In genomic region chr1:153669606-153670005, GRCh38 we compare ENCODE assay signal across 9 cellular contexts. TPM values are rescaled to one million over a fixed set of nuclear protein-coding genes. Genes with fewer than 3 reads are reported as not detected.
DNase-seq lines count a peak whose midpoint lies in the region; ATAC-seq and TF ChIP-seq lines count a peak whose summit lies in the region.
"Had no signal": no experiment of that assay in that cellular context is flagged by ENCODE, and none has a peak within 500 bp of the region (broad histone marks: within the 10 kb centered on the region; RNA-seq: fewer than 3 reads in every experiment).

No MANE protein-coding gene starts in this region.

- DNase-seq in A673 (ENCODE audit: low spot score) (no peak), HL-60 (ENCODE audit: low read depth in 1 of 2, low spot score in 1 of 2) (no peak), coronary artery (ENCODE audit: low spot score) (no peak), NCI-H2196 (lab: John Stamatoyannopoulos, UW; ENCODE audit: unreplicated experiment) (no peak), immature natural killer cell (no peak), ureter (ENCODE audit: low spot score) (no peak)
- no peak for DNase-seq in activated CD8-positive, alpha-beta memory T cell treated with anti-CD3 and anti-CD28 coated beads, Interleukin-2, amount 10 ng/mL, durations not matched to agents 7 days and 5 days
- DNase-seq: NCI-H1930 had no signal

- POLR2A ChIA-PET in A673 (lab: Charles Lee; ENCODE audit: low non-redundant PET): no interaction called here

- H3K4me3 ChIP-seq in A673 (ENCODE audit: low read depth, low read length, poor library complexity, severe bottlenecking) (peak overlapping the region; percentile 70), HL-60 (replicated peaks; ENCODE audit: insufficient read depth, low read length) (peak overlapping the region; percentile 97), coronary artery (peak overlapping the region; percentile 92), muscle layer of colon (ENCODE audit: low read depth in 1 of 2, low read length in 2 of 2) (peak overlapping the region in 1 of 2 donors; percentile 94)

- BruUV-seq in A673 (replicated peaks; lab: Mats Ljungman, UMichigan): no TSS peak

- no peak overlapping the region for H3K4me3 Mint-ChIP-seq in immature natural killer cell
- no peak overlapping the region for H3K4me3 Mint-ChIP-seq in activated CD8-positive, alpha-beta memory T cell treated with anti-CD3 and anti-CD28 coated beads, Interleukin-2, amount 10 ng/mL, durations not matched to agents 7 days and 5 days

- H3K27ac ChIP-seq in A673 (ENCODE audit: low read depth, low read length, poor library complexity, severe bottlenecking) (no peak overlapping the region), HL-60 (replicated peaks) (peak overlapping the region; percentile 88), coronary artery (peak overlapping the region in 1 of 2 donors; percentile 85), muscle layer of colon (ENCODE audit: low read depth, low read length) (no peak overlapping the region)

- H3K9me3 ChIP-seq in A673 (ENCODE audit: low read depth, low read length, poor library complexity, severe bottlenecking): no peaks in the 10 kb centered on the region
- H3K9me3 ChIP-seq in muscle layer of colon (ENCODE audit: low read length): no peaks in the 10 kb centered on the region

- peaks cover 0 to 6% (median 2%) of the 10 kb centered on the region in 3 donors for H3K27me3 Mint-ChIP-seq in immature natural killer cell (ENCODE audit: low read depth in 3 of 3)
- H3K27me3 Mint-ChIP-seq in activated CD8-positive, alpha-beta memory T cell treated with anti-CD3 and anti-CD28 coated beads, Interleukin-2, amount 10 ng/mL, durations not matched to agents 7 days and 5 days: no peaks in the 10 kb centered on the region

- H3K4me1 ChIP-seq in A673 (ENCODE audit: insufficient read depth, low read length, poor library complexity, severe bottlenecking) (peaks cover 8% of the 10 kb centered on the region), muscle layer of colon (ENCODE audit: insufficient read depth, low read length) (peaks cover 13% of the 10 kb centered on the region)

- peaks cover 22 to 32% (median 24%) of the 10 kb centered on the region in 3 donors for H3K36me3 Mint-ChIP-seq in immature natural killer cell
- peaks cover 52% of the 10 kb centered on the region for H3K36me3 Mint-ChIP-seq in activated CD8-positive, alpha-beta memory T cell treated with anti-CD3 and anti-CD28 coated beads, Interleukin-2, amount 10 ng/mL, durations not matched to agents 7 days and 5 days

- TF ChIP-seq CTCF in A673 (conservative IDR thresholded peaks at IDR 0.05; ENCODE audit: low read depth, low read length) (no peak), HL-60 (IDR thresholded peaks at IDR 0.05; ENCODE audit: insufficient read depth, low read length) (no peak), coronary artery (IDR thresholded peaks at IDR 0.05) (no peak)

- peaks cover 53% of the 10 kb centered on the region for H3K36me3 ChIP-seq in A673 (ENCODE audit: insufficient read depth, low read length, poor library complexity, severe bottlenecking)
- peaks cover 43% of the 10 kb centered on the region for H3K36me3 ChIP-seq in muscle layer of colon (ENCODE audit: insufficient read depth, low read length)

- peak overlapping the region; percentile 99 for H3K9ac ChIP-seq in muscle layer of colon (ENCODE audit: low read length)

- H3K27me3 ChIP-seq in A673 (replicated peaks; ENCODE audit: insufficient read depth, low read depth, low read length, poor library complexity) (no peaks in the 10 kb centered on the region), HL-60 (ENCODE audit: insufficient read depth, poor library complexity, severe bottlenecking) (no peaks in the 10 kb centered on the region), muscle layer of colon (ENCODE audit: control insufficient read depth in 1 of 2, insufficient read depth in 2 of 2, low read length in 2 of 2) (no peaks in the 10 kb centered on the region)

- CTCF ChIA-PET in A673 (lab: Charles Lee): no interaction called here
- CTCF ChIA-PET in activated CD8-positive, alpha-beta memory T cell treated with anti-CD3 and anti-CD28 coated beads, Interleukin-2, amount 10 ng/mL, durations not matched to agents 7 days and 5 days (lab: Charles Lee): interaction anchor here (3.5 kb wide), 1 partner anchor 11 kb away, joined by 13 read pairs; the partner anchor contains the start of gene SNAPIN

- ATAC-seq in activated CD8-positive, alpha-beta memory T cell treated with anti-CD3 and anti-CD28 coated beads, Interleukin-2, amount 10 ng/mL, durations not matched to agents 7 days and 5 days: no peak

- no peaks in the 10 kb centered on the region for H3K9me3 Mint-ChIP-seq in immature natural killer cell
- H3K9me3 Mint-ChIP-seq in activated CD8-positive, alpha-beta memory T cell treated with anti-CD3 and anti-CD28 coated beads, Interleukin-2, amount 10 ng/mL, durations not matched to agents 7 days and 5 days (ENCODE audit: low read depth): no peaks in the 10 kb centered on the region

- peak overlapping the region in 3 of 6 donors; percentile 35 to 62 (median 61) for H3K27ac Mint-ChIP-seq in immature natural killer cell
- no peak overlapping the region for H3K27ac Mint-ChIP-seq in activated CD8-positive, alpha-beta memory T cell treated with anti-CD3 and anti-CD28 coated beads, Interleukin-2, amount 10 ng/mL, durations not matched to agents 7 days and 5 days

- intact Hi-C loops in A673 (cut with micrococcal nuclease; ENCODE audit: unreplicated experiment): loop anchor here (2.0 to 5.0 kb wide), 3 partner anchors 157 to 317 kb away; partner anchors contain the start of genes RAB13 and SLC39A1

- peaks cover 17 to 23% of the 10 kb centered on the region in 2 donors for H3K4me1 Mint-ChIP-seq in immature natural killer cell
- H3K4me1 Mint-ChIP-seq in activated CD8-positive, alpha-beta memory T cell treated with anti-CD3 and anti-CD28 coated beads, Interleukin-2, amount 10 ng/mL, durations not matched to agents 7 days and 5 days: peaks cover 34% of the 10 kb centered on the region

RNA-seq across cellular contexts. Expression of gene ILF2, which starts 1.2 kb away (rescaled TPM):
- 391 and 420 TPM in 2 replicates for total RNA-seq in A673 (2021)
- polyA plus RNA-seq in immature natural killer cell: 100 to 1,000 TPM; 162 to 221 (median 164) TPM
- total RNA-seq in ureter: 131 TPM
- total RNA-seq in activated CD8-positive, alpha-beta memory T cell treated with anti-CD3 and anti-CD28 coated beads, Interleukin-2, amount 10 ng/mL, durations not matched to agents 7 days and 5 days: 100 to 1,000 TPM; 193 to 260 TPM

RNA-seq across cellular contexts. Expression of gene NPR1, which starts 8.9 kb away (rescaled TPM):
- 0.87 and 1.1 TPM in 2 replicates for total RNA-seq in A673 (2021)
- polyA plus RNA-seq in immature natural killer cell: not detected
- total RNA-seq in ureter: 21.0 TPM
- total RNA-seq in activated CD8-positive, alpha-beta memory T cell treated with anti-CD3 and anti-CD28 coated beads, Interleukin-2, amount 10 ng/mL, durations not matched to agents 7 days and 5 days: under 1 TPM in 1 of 2 experiments, not detected in 1; 0.05 TPM

RNA-seq across cellular contexts. Expression of gene SNAPIN, which starts 11.1 kb away (rescaled TPM):
- total RNA-seq in A673 (2021) (47.4 and 55.9 TPM in 2 replicates), ureter (37.3 TPM)
- polyA plus RNA-seq in immature natural killer cell: 100 to 1,000 TPM in 1 of 3 donors, 10 to 100 TPM in 2; 95.8 to 106 (median 96.0) TPM
- total RNA-seq in activated CD8-positive, alpha-beta memory T cell treated with anti-CD3 and anti-CD28 coated beads, Interleukin-2, amount 10 ng/mL, durations not matched to agents 7 days and 5 days: 10 to 100 TPM; 30.7 to 34.2 TPM

RNA-seq across cellular contexts. Expression of gene CHTOP, which starts 35.7 kb away (rescaled TPM):
- 99.8 and 101 TPM in 2 replicates for total RNA-seq in A673 (2021)
- polyA plus RNA-seq in immature natural killer cell: 10 to 100 TPM; 37.5 to 70.8 (median 63.1) TPM
- 91.7 TPM for total RNA-seq in ureter
- total RNA-seq in activated CD8-positive, alpha-beta memory T cell treated with anti-CD3 and anti-CD28 coated beads, Interleukin-2, amount 10 ng/mL, durations not matched to agents 7 days and 5 days: 10 to 100 TPM; 83.8 to 89.1 TPM

RNA-seq across cellular contexts. Expression of gene S100A1, which starts 41.4 kb away (rescaled TPM):
- total RNA-seq in A673 (2021) (0.72 TPM in 1 of 2 replicates, not detected in the other), ureter (not detected)
- polyA plus RNA-seq in immature natural killer cell: not detected
- not detected for total RNA-seq in activated CD8-positive, alpha-beta memory T cell treated with anti-CD3 and anti-CD28 coated beads, Interleukin-2, amount 10 ng/mL, durations not matched to agents 7 days and 5 days

Comparison
In these comparisons a context has a peak if more than half of its experiments do, and no peak if none do; other contexts are left out.
1. RNA of gene NPR1, which starts 8.9 kb away (total RNA-seq): 21.0 TPM in ureter (single experiment); 0.87 to 1.1 TPM in A673 and 0.05 TPM in activated CD8-positive, alpha-beta memory T cell treated with anti-CD3 and anti-CD28 coated beads, Interleukin-2, amount 10 ng/mL, durations not matched to agents 7 days and 5 days; every median in the first group is over 10 times any median in the second.